8 cellular contexts compared by ENCODE assay signal in genomic region chr1:182391362-182392044, GRCh38.
DNase-seq lines count a peak whose midpoint lies in the region; ATAC-seq and TF ChIP-seq lines count a peak whose summit lies in the region.

Gene GLUL (minus strand): TSS chr1:182391790. CDS start chr1:182388737, 3,053 bp downstream.

- DNase-seq in NCI-H2171 (lab: John Stamatoyannopoulos, UW) (peak; percentile 94), iris pigment epithelial cell (ENCODE audit: low read depth) (peak; percentile 91)
- DNase-seq in central memory CD4-positive, alpha-beta T cell: peak; percentile 56
- peak; percentile 32 to 62 for DNase-seq in stimulated activated CD4-positive, alpha-beta T cell treated with anti-CD3 and anti-CD28 coated beads, Interleukin-12 subunit alpha, Interleukin-12 subunit beta, amount 100 ng/mL, for 24 hours (ENCODE audit: low read depth in 2 of 2)

- peaks cover 15% of the 10 kb centered on the region for H3K36me3 ChIP-seq in ACC112 (ENCODE audit: insufficient read depth, low read length)

- H3K27me3 ChIP-seq in ACC112 (ENCODE audit: insufficient read depth, low read length): no peaks in the 10 kb centered on the region

- no peak for TF ChIP-seq CTCF in WI38 (IDR thresholded peaks at IDR 0.05; ENCODE audit: low read depth, low read length)

- ATAC-seq in GM18870 (IDR thresholded peaks at IDR 0.05; ENCODE audit: unreplicated experiment) (peak; percentile 61), HG03108 (IDR thresholded peaks at IDR 0.05; ENCODE audit: unreplicated experiment) (peak; percentile 77)

- peaks cover 38% of the 10 kb centered on the region for H3K79me2 ChIP-seq in ACC112 (ENCODE audit: control insufficient read depth, insufficient read depth, low read length, unreplicated experiment)

- peak within 1 kb of the TSS; percentile 86 for H3K4me3 ChIP-seq in ACC112 (ENCODE audit: low read depth, low read length)
- H3K4me3 ChIP-seq in WI38 (ENCODE audit: low read depth, low read length): peak within 1 kb of the TSS; percentile 79

- H3K27ac ChIP-seq in ACC112 (ENCODE audit: low read depth, low read length): peak within 1 kb of the TSS; percentile 68

- peak within 1 kb of the TSS; percentile 67 for H2AFZ ChIP-seq in ACC112 (ENCODE audit: low read length, unreplicated experiment)

- H3K4me1 ChIP-seq in ACC112 (ENCODE audit: control insufficient read depth, insufficient read depth, low read length, unreplicated experiment): peaks cover 5% of the 10 kb centered on the region

Comparison
In these comparisons a context has a peak if more than half of its experiments do, and no peak if none do; other contexts are left out.
1. Peak in every context shown above with its lines: DNase-seq, ATAC-seq, H3K4me3 ChIP-seq and H3K27ac ChIP-seq.